In the genomic region with DNA sequence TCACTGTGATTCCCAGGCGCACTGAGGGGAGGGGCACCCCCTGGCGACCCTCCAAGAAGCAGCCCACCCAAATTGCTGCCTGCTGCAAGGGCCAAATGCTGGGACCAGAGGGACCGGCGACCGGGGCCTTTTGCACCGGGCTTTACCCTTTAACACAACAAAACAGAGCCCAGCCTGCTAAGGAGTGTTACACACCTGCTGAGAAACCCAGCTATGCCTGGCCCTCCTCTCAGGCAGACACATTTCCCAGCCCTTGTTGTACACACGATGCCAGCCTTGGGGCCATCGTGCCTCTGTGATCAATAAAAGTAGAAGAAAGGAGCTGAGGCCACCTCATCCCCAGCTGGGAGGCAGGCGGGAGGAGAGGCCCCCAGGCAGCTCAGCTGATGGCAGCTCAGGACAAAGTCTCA, we compare ENCODE assay signal across 21 cellular contexts. TPM values are rescaled to one million over a fixed set of nuclear protein-coding genes. Genes with fewer than 3 reads are reported as not detected.
DNase-seq lines count a peak whose midpoint lies in the region; ATAC-seq and TF ChIP-seq lines count a peak whose summit lies in the region.
"Had no signal": no experiment of that assay in that cellular context is flagged by ENCODE, and none has a peak within 500 bp of the region (broad histone marks: within the 10 kb centered on the region; RNA-seq: fewer than 3 reads in every experiment).

No MANE protein-coding gene starts in this region.

- H2BK20ac ChIP-seq in IMR-90 (ENCODE audit: low read depth, low read length): no peak overlapping the region

- intact Hi-C loops in IMR-90 (cut with micrococcal nuclease) (no loop called here), mammary epithelial cell (cut with micrococcal nuclease) (no loop called here), esophagus muscularis mucosa (cut with DNase I) (no loop called here)

- no peak overlapping the region for H3K23ac ChIP-seq in IMR-90 (ENCODE audit: low read depth, low read length)
- no peak overlapping the region for H3K23ac ChIP-seq in mesendoderm (ENCODE audit: low read length)

- no peaks in the 10 kb centered on the region for H3K36me3 Mint-ChIP-seq in GM23338 (ENCODE audit: low read depth)

- H3K9me3 Mint-ChIP-seq in GM23338: no peaks in the 10 kb centered on the region
- H3K9me3 Mint-ChIP-seq: activated naive CD4-positive, alpha-beta T cell treated with anti-CD3 and anti-CD28 coated beads for 36 hours; CD8-positive, alpha-beta memory T cell; effector memory CD8-positive, alpha-beta T cell had no signal

- H2BK120ac ChIP-seq in IMR-90 (ENCODE audit: low read depth, low read length) (no peak overlapping the region), mesendoderm (ENCODE audit: low read depth, low read length) (no peak overlapping the region)

- peak overlapping the region; percentile 94 for H2AFZ ChIP-seq in GM23338
- H2AFZ ChIP-seq in IMR-90 (replicated peaks; ENCODE audit: low read length, poor library complexity): peak overlapping the region; percentile 43
- peak overlapping the region; percentile 12 for H2AFZ ChIP-seq in mammary epithelial cell (ENCODE audit: low read depth, low read length)

- H3K4me1 Mint-ChIP-seq in GM23338: peaks cover 21% of the 10 kb centered on the region
- H3K4me1 Mint-ChIP-seq: CD8-positive, alpha-beta memory T cell had no signal

- H3K27ac ChIP-seq in GM23338 (ENCODE audit: low read depth) (peak overlapping the region; percentile 74; the same call in 1 of the 2 replicates), IMR-90 (ENCODE audit: insufficient read depth, low read length) (no peak overlapping the region), mammary epithelial cell (ENCODE audit: insufficient read depth, low read depth, low read length) (no peak overlapping the region), mesendoderm (ENCODE audit: low read depth, low read length) (no peak overlapping the region), esophagus muscularis mucosa (replicated peaks in 1 of 4) (no peak overlapping the region)

- no peak for TF ChIP-seq RAD21 in IMR-90 (IDR thresholded peaks at IDR 0.05; ENCODE audit: low read length)

- H2AK5ac ChIP-seq in IMR-90 (ENCODE audit: low read depth, low read length) (no peak overlapping the region), mesendoderm (ENCODE audit: low read length) (no peak overlapping the region)

- H3K27me3 ChIP-seq in GM23338 (ENCODE audit: insufficient read depth) (no peaks in the 10 kb centered on the region), IMR-90 (ENCODE audit: control insufficient read depth, insufficient read depth, low read length) (peaks cover 41% of the 10 kb centered on the region), mammary epithelial cell (ENCODE audit: insufficient read depth, low read length) (no peaks in the 10 kb centered on the region), mesendoderm (ENCODE audit: insufficient read depth, low read length, poor library complexity) (no peaks in the 10 kb centered on the region), esophagus muscularis mucosa (peaks cover 0 to 53% (median 2%) of the 10 kb centered on the region in 4 donors)

- no peaks in the 10 kb centered on the region for H3K9me2 ChIP-seq in GM23338 (ENCODE audit: insufficient read depth)

- POLR2A ChIA-PET in IMR-90 (lab: Charles Lee; ENCODE audit: unreplicated experiment): no interaction called here

- H3K79me2 ChIP-seq in GM23338 (replicated peaks; ENCODE audit: insufficient read depth) (no peaks in the 10 kb centered on the region), mammary epithelial cell (ENCODE audit: insufficient read depth, low read length) (no peaks in the 10 kb centered on the region), mesendoderm (ENCODE audit: control insufficient read depth, insufficient read depth, low read length) (no peaks in the 10 kb centered on the region)

- H4K5ac ChIP-seq in IMR-90 (ENCODE audit: low read depth, low read length) (no peak overlapping the region), mesendoderm (ENCODE audit: low read length) (no peak overlapping the region)

- no peak overlapping the region for H2BK5ac ChIP-seq in IMR-90 (ENCODE audit: low read depth, low read length, poor library complexity, severe bottlenecking)
- no peak overlapping the region for H2BK5ac ChIP-seq in mesendoderm (ENCODE audit: low read length)

- 0 out of 2 replicates have a peak, but pooled peaks cover 9% of the 10 kb centered on the region for H3F3A ChIP-seq in GM23338 (replicated peaks; ENCODE audit: low read depth)

- H3K79me1 ChIP-seq in IMR-90 (ENCODE audit: low read depth in 1 of 2, low read length in 2 of 2): no peaks in the 10 kb centered on the region
- no peaks in the 10 kb centered on the region for H3K79me1 ChIP-seq in mesendoderm (ENCODE audit: low read length)

- no peak overlapping the region for H3K18ac ChIP-seq in IMR-90 (ENCODE audit: low read depth, low read length)
- H3K18ac ChIP-seq in mesendoderm (ENCODE audit: low read length): no peak overlapping the region

- dilution Hi-C loops in IMR-90 (cut with HindIII; ENCODE audit: low sequenced_read_pairs, unreplicated experiment) (no loop called here), mammary epithelial cell (cut with HindIII; ENCODE audit: low sequenced_read_pairs) (no loop called here)

- CTCF ChIA-PET in IMR-90 (lab: Yijun Ruan, JAX): no interaction called here
- CTCF ChIA-PET in mammary epithelial cell (lab: Charles Lee; ENCODE audit: low non-redundant PET): no interaction called here

- H3K4me2 ChIP-seq in GM23338 (peak overlapping the region; percentile 85), IMR-90 (ENCODE audit: low read depth, low read length) (no peak overlapping the region), mammary epithelial cell (ENCODE audit: insufficient read depth, low read depth, low read length) (no peak overlapping the region), mesendoderm (ENCODE audit: low read length) (no peak overlapping the region)

- no peaks in the 10 kb centered on the region for H3K36me3 ChIP-seq in GM23338 (ENCODE audit: insufficient read depth)
- H3K36me3 ChIP-seq in IMR-90 (ENCODE audit: control insufficient read depth, insufficient read depth, low read length): no peaks in the 10 kb centered on the region
- no peaks in the 10 kb centered on the region for H3K36me3 ChIP-seq in mammary epithelial cell (ENCODE audit: insufficient read depth, low read length)
- no peaks in the 10 kb centered on the region for H3K36me3 ChIP-seq in mesendoderm (ENCODE audit: control insufficient read depth, insufficient read depth, low read length)
- H3K36me3 ChIP-seq in esophagus muscularis mucosa: no peaks in the 10 kb centered on the region

- H3K4me1 ChIP-seq in GM23338 (ENCODE audit: insufficient read depth): peaks cover 19% of the 10 kb centered on the region
- H3K4me1 ChIP-seq in IMR-90 (ENCODE audit: control insufficient read depth, insufficient read depth, low read length): peaks cover 2% of the 10 kb centered on the region; the same call in 1 of the 2 replicates
- H3K4me1 ChIP-seq in mammary epithelial cell (ENCODE audit: insufficient read depth, low read length): peaks cover 13% of the 10 kb centered on the region
- no peaks in the 10 kb centered on the region for H3K4me1 ChIP-seq in mesendoderm (ENCODE audit: control insufficient read depth, low read depth, low read length)
- no peaks in the 10 kb centered on the region for H3K4me1 ChIP-seq in esophagus muscularis mucosa

- WGBS in IMR-90 (ENCODE audit: extremely low coverage in 2 of 2, insufficient read length in 1 of 2), 2 experiments: no CpG with 5 or more reads among the region's 9 CpGs
- 29% methylated on average over 4 of the region's 9 CpGs for WGBS in mammary epithelial cell (ENCODE audit: low coverage, missing lambda C conversion rate)
- no CpG with 5 or more reads among the region's 9 CpGs for WGBS in mesendoderm (ENCODE audit: extremely low coverage, insufficient coverage, low lambda C conversion rate)
- 42% methylated on average over 3 of the region's 9 CpGs for WGBS in esophagus muscularis mucosa

- no peak overlapping the region for H3K4ac ChIP-seq in IMR-90 (ENCODE audit: low read depth, low read length)
- H3K4ac ChIP-seq in mesendoderm (ENCODE audit: low read depth, low read length): no peak overlapping the region

- H3K14ac ChIP-seq in IMR-90 (replicated peaks; ENCODE audit: low read depth, low read length): no peak overlapping the region

- ATAC-seq in GM23338 (peak; percentile 61), IMR-90 (ENCODE audit: low read depth) (no peak), GM19463 (IDR thresholded peaks at IDR 0.05; ENCODE audit: unreplicated experiment) (no peak)
- ATAC-seq: effector memory CD8-positive, alpha-beta T cell; left ventricle myocardium superior had no signal

- H4K91ac ChIP-seq in IMR-90 (ENCODE audit: insufficient read depth, low read depth, low read length): no peak overlapping the region

- H4K20me1 ChIP-seq in GM23338 (replicated peaks; ENCODE audit: insufficient read depth) (no peaks in the 10 kb centered on the region), IMR-90 (ENCODE audit: insufficient read depth, low read length) (no peaks in the 10 kb centered on the region), mammary epithelial cell (ENCODE audit: insufficient read depth, low read length) (no peaks in the 10 kb centered on the region)

- TF ChIP-seq CTCF in GM23338 (conservative IDR thresholded peaks at IDR 0.05; ENCODE audit: low read depth in 2 of 2) (0 out of 4 replicates have a peak, but pooled peaks of 1 of the 2 experiments have one; percentile 3), IMR-90 (conservative IDR thresholded peaks at IDR 0.05; ENCODE audit: low read depth, low read length) (no peak), mammary epithelial cell (conservative IDR thresholded peaks at IDR 0.05 in 1 of 2, IDR thresholded peaks at IDR 0.05 in 1 of 2; ENCODE audit: extremely low read depth in 1 of 2, insufficient read depth in 1 of 2, low read depth in 1 of 2, low read length in 2 of 2) (no peak), esophagus muscularis mucosa (IDR thresholded peaks at IDR 0.05) (no peak)

- no peak for TF ChIP-seq EP300 in esophagus muscularis mucosa (IDR thresholded peaks at IDR 0.05)

- no peak overlapping the region for H4K8ac ChIP-seq in IMR-90 (ENCODE audit: low read depth in 2 of 2, low read length in 2 of 2)
- no peak overlapping the region for H4K8ac ChIP-seq in mesendoderm (ENCODE audit: low read depth, low read length)

- peaks cover 3% of the 10 kb centered on the region; the same call in 1 of the 2 replicates for H3K9me1 ChIP-seq in IMR-90 (ENCODE audit: insufficient read depth, low read length)

- DNase-seq in GM23338 (ENCODE audit: low spot score): peak; percentile 67
- no peak for DNase-seq in IMR-90
- DNase-seq in mammary epithelial cell: no peak
- peak; percentile 24 for DNase-seq in mesendoderm
- DNase-seq in stimulated activated CD4-positive, alpha-beta T cell treated with anti-CD3 and anti-CD28 coated beads, Interleukin-4, amount 100 ng/mL, for 1 hour: no peak
- DNase-seq in esophagus muscularis mucosa (ENCODE audit: extremely low spot score): no peak
- DNase-seq in SW 1271 (lab: John Stamatoyannopoulos, UW): no peak
- DNase-seq: activated CD4-positive, CD25-positive, alpha-beta regulatory T cell treated with anti-CD3 and anti-CD28 coated beads, Interleukin-2, amount 50 U/mL, for 72 hours; activated CD8-positive, alpha-beta memory T cell treated with anti-CD3 and anti-CD28 coated beads for 24 hours; activated naive CD4-positive, alpha-beta T cell treated with anti-CD3 and anti-CD28 coated beads for 36 hours; activated T-cell treated with anti-CD3 and anti-CD28 coated beads, Interleukin-2, amount 50 U/mL, for 48 hours; CD8-positive, alpha-beta memory T cell; cerebellar nuclear complex; effector memory CD8-positive, alpha-beta T cell; HCEC 1CT; left ventricle myocardium superior; NCI-H1436; NCI-H226; NK-92 treated with Interleukin-12 subunit alpha and Interleukin-12 subunit beta, amount 100 ng/mL, for 24 hours; RPMI8226 had no signal

- H3K9me3 ChIP-seq in IMR-90 (ENCODE audit: control insufficient read depth, insufficient read depth, low read length): no peaks in the 10 kb centered on the region
- H3K9me3 ChIP-seq in mammary epithelial cell (replicated peaks; ENCODE audit: insufficient read depth, low read length): no peaks in the 10 kb centered on the region
- no peaks in the 10 kb centered on the region for H3K9me3 ChIP-seq in esophagus muscularis mucosa

- H3K4me3 ChIP-seq in GM23338 (peak overlapping the region; percentile 45), IMR-90 (ENCODE audit: insufficient read depth, low read depth, low read length) (no peak overlapping the region), mammary epithelial cell (replicated peaks in 1 of 3; ENCODE audit: insufficient read depth in 1 of 3, low read depth in 2 of 3, low read length in 3 of 3) (no peak overlapping the region), mesendoderm (ENCODE audit: low read length) (no peak overlapping the region), esophagus muscularis mucosa (no peak overlapping the region)

- H3K27ac Mint-ChIP-seq in GM23338: no peak overlapping the region; the same call in 1 of the 2 replicates
- H3K27ac Mint-ChIP-seq: activated naive CD4-positive, alpha-beta T cell treated with anti-CD3 and anti-CD28 coated beads for 36 hours; CD8-positive, alpha-beta memory T cell; effector memory CD8-positive, alpha-beta T cell had no signal

- H2BK15ac ChIP-seq in IMR-90 (ENCODE audit: low read depth, low read length) (no peak overlapping the region), mesendoderm (replicated peaks; ENCODE audit: low read depth) (no peak overlapping the region)

- peak overlapping the region; percentile 61 for H3K4me3 Mint-ChIP-seq in GM23338
- H3K4me3 Mint-ChIP-seq: activated naive CD4-positive, alpha-beta T cell treated with anti-CD3 and anti-CD28 coated beads for 36 hours; CD8-positive, alpha-beta memory T cell; effector memory CD8-positive, alpha-beta T cell had no signal

- no peak for TF ChIP-seq POLR2A in IMR-90 (IDR thresholded peaks at IDR 0.05; ENCODE audit: low read depth, low read length)
- no peak for TF ChIP-seq POLR2A in esophagus muscularis mucosa (IDR thresholded peaks at IDR 0.05; ENCODE audit: low read depth)

- H2AK9ac ChIP-seq in IMR-90 (replicated peaks; ENCODE audit: low read depth, low read length, poor library complexity): no peak overlapping the region

- H3K9ac ChIP-seq in IMR-90 (ENCODE audit: low read depth, low read length) (no peak overlapping the region), mammary epithelial cell (ENCODE audit: insufficient read depth, low read length) (no peak overlapping the region), mesendoderm (ENCODE audit: low read length) (no peak overlapping the region)

- BruUV-seq in IMR-90 (replicated peaks; lab: Mats Ljungman, UMichigan) (no TSS peak), mammary epithelial cell (replicated peaks; lab: Mats Ljungman, UMichigan) (no TSS peak)

- peaks cover 4% of the 10 kb centered on the region for H3K27me3 Mint-ChIP-seq in GM23338 (ENCODE audit: insufficient read depth, low read depth, poor library complexity)

- in situ Hi-C loops in IMR-90 (cut with MboI; ENCODE audit: low sequenced_read_pairs): no loop called here
- in situ Hi-C loops in mammary epithelial cell (cut with MboI; ENCODE audit: low sequenced_read_pairs in 2 of 2): no loop called here

- H3K56ac ChIP-seq in IMR-90 (ENCODE audit: extremely low read depth, insufficient read depth, low read length): no peak overlapping the region
- no peak overlapping the region for H3K56ac ChIP-seq in mesendoderm (ENCODE audit: low read length)

RNA-seq across cellular contexts. Expression of a gene that starts 46.2 kb away (rescaled TPM):
- 170 and 184 TPM in 2 replicates for total RNA-seq in GM23338 (2014; rRNA removed; shearing (Covaris generic))
- polyA plus RNA-seq in GM23338 (2016; fragmentation: Nextera tagmentation; extraction: Ambion mirVana) (44.8 and 47.3 TPM in 2 replicates), IMR-90 (2012; rRNA removed) (347 and 377 TPM in 2 replicates), mammary epithelial cell (230 TPM)
- total RNA-seq in IMR-90 (2012; rRNA removed) (478 and 487 TPM in 2 replicates), mammary epithelial cell (100 to 1,000 TPM; 291 to 353 TPM), esophagus muscularis mucosa (100 to 1,000 TPM in 1 of 4 donors, 10 to 100 TPM in 3; 67.7 to 110 (median 89.6) TPM)
- polyA plus RNA-seq in IMR-90 (2012; cell fraction: cytosol; rRNA removed): 212 and 332 TPM in 2 replicates
- 308 and 317 TPM in 2 replicates for polyA plus RNA-seq in IMR-90 (2012; cell fraction: nucleus; rRNA removed; ENCODE audit: low replicate concordance)
- polyA minus RNA-seq in mammary epithelial cell: 378 TPM
- polyA plus RNA-seq in mesendoderm (2013, experiment 1 of 2): 140 TPM
- 137 TPM for polyA plus RNA-seq in mesendoderm (2013, experiment 2 of 2)

Comparison
In these comparisons a context has a peak if more than half of its experiments do, and no peak if none do; other contexts are left out.
1. DNase-seq: peak in GM23338 (single experiment) and mesendoderm (single experiment); none in IMR-90 (single experiment), mammary epithelial cell (single experiment), stimulated activated CD4-positive, alpha-beta T cell treated with anti-CD3 and anti-CD28 coated beads, Interleukin-4, amount 100 ng/mL, for 1 hour (single experiment), esophagus muscularis mucosa (single experiment) and SW 1271 (0 of 2).
2. H2AFZ ChIP-seq: peak in every context shown above with its lines; median percentile 94 in GM23338; 43 in IMR-90; 12 in mammary epithelial cell.